In the genomic region with DNA sequence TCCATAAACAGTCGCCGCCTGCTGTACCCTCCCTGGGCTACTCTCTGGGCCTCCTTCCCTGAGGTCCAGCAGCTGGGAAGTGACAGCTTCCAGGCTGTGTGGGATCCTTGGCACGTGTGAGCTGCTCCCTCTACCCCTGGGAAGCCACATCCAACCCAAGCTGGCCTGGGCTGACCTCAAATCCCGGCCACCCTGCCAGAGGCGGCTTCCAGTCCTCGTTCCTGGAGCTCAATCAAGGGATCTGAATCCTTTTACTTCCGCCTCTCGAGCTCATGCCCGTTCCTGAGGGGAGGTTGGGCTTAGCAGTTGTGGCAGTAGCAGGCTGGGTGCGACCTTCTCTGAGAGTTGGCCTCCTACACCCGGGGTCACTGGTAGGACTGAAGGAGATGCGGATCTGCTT, we compare ENCODE assay signal across 18 cellular contexts.
"Had no signal": no experiment of that assay in that cellular context is flagged by ENCODE, and none has a peak within 500 bp of the region (broad histone marks: within the 10 kb centered on the region; RNA-seq: fewer than 3 reads in every experiment).

No MANE protein-coding gene starts in this region.

- H3K27me3 Mint-ChIP-seq: activated CD4-positive, alpha-beta T cell treated with anti-CD3 and anti-CD28 coated beads, Interleukin-2, amount 10 ng/mL, durations not matched to agents 24 days and 14 days; dendritic cell treated with granulocyte-macrophage colony-stimulating factor and Interleukin-4, amounts not matched to agents 40 ng/mL and 50 ng/mL, for 4 days had no signal

- FAIRE-seq: astrocyte, bronchial epithelial cell had no signal

- H3K4me1 ChIP-seq: adrenal gland, esophagus squamous epithelium, prostate gland had no signal

- H3K9me3 ChIP-seq: adrenal gland, esophagus squamous epithelium, prostate gland had no signal

- H3K27ac ChIP-seq: adrenal gland, esophagus squamous epithelium, prostate gland had no signal

- H3K27ac Mint-ChIP-seq: activated CD4-positive, alpha-beta T cell treated with anti-CD3 and anti-CD28 coated beads, Interleukin-2, amount 10 ng/mL, durations not matched to agents 24 days and 14 days; activated CD8-positive, alpha-beta T cell treated with anti-CD3 and anti-CD28 coated beads for 36 hours; activated T-cell treated with anti-CD3 and anti-CD28 coated beads, Interleukin-2, amount 50 U/mL, for 72 hours; dendritic cell treated with granulocyte-macrophage colony-stimulating factor and Interleukin-4, amounts not matched to agents 40 ng/mL and 50 ng/mL, for 4 days had no signal

- H3K27me3 ChIP-seq: adrenal gland, esophagus squamous epithelium had no signal

- H3K9me3 Mint-ChIP-seq: activated CD4-positive, alpha-beta T cell treated with anti-CD3 and anti-CD28 coated beads, Interleukin-2, amount 10 ng/mL, durations not matched to agents 24 days and 14 days had no signal

- H3K4me1 Mint-ChIP-seq: activated CD4-positive, alpha-beta T cell treated with anti-CD3 and anti-CD28 coated beads, Interleukin-2, amount 10 ng/mL, durations not matched to agents 24 days and 14 days had no signal

- H3K36me3 ChIP-seq: adrenal gland, esophagus squamous epithelium, prostate gland had no signal

- H3K4me3 Mint-ChIP-seq: activated CD4-positive, alpha-beta T cell treated with anti-CD3 and anti-CD28 coated beads, Interleukin-2, amount 10 ng/mL, durations not matched to agents 24 days and 14 days; activated CD8-positive, alpha-beta T cell treated with anti-CD3 and anti-CD28 coated beads for 36 hours; activated T-cell treated with anti-CD3 and anti-CD28 coated beads, Interleukin-2, amount 50 U/mL, for 72 hours; dendritic cell treated with granulocyte-macrophage colony-stimulating factor and Interleukin-4, amounts not matched to agents 40 ng/mL and 50 ng/mL, for 4 days had no signal

- DNase-seq: activated CD4-positive, alpha-beta T cell treated with anti-CD3 and anti-CD28 coated beads, Interleukin-2, amount 10 ng/mL, durations not matched to agents 24 days and 14 days; activated CD8-positive, alpha-beta T cell treated with anti-CD3 and anti-CD28 coated beads for 36 hours; activated gamma-delta T cell treated with Interleukin-2 at 50 U/mL for 16 hours; activated T-cell treated with anti-CD3 and anti-CD28 coated beads, Interleukin-2, amount 50 U/mL, for 72 hours; effector memory CD4-positive, alpha-beta T cell; esophagus squamous epithelium; midbrain; right cardiac atrium; stimulated activated CD4-positive, alpha-beta T cell treated with anti-CD3 and anti-CD28 coated beads, Interleukin-4, amount 100 ng/mL, for 4 hours; stimulated activated naive CD4-positive, alpha-beta T cell; T-helper 1 cell; T1000 had no signal

- H3K4me3 ChIP-seq: adrenal gland, esophagus squamous epithelium, lung, prostate gland had no signal
